ENCODE assay signal across 19 cellular contexts in genomic region chr1:211781260-211781659, GRCh38.
A peak's percentile ranks its signal among the peaks of the same experiment; 100 is the strongest.
DNase-seq lines count a peak whose midpoint lies in the region; ATAC-seq, FAIRE-seq and TF ChIP-seq lines count a peak whose summit lies in the region.
"Had no signal": no experiment of that assay in that cellular context is flagged by ENCODE, and none has a peak within 500 bp of the region (broad histone marks: within the 10 kb centered on the region; RNA-seq: fewer than 3 reads in every experiment).

No MANE protein-coding gene starts in this region.

- DNase-seq in D721Med (ENCODE audit: insufficient read length, low spot score) (no peak), GM19239 (ENCODE audit: insufficient read length, low spot score) (peak; percentile 2), medulla oblongata (ENCODE audit: extremely low spot score) (peak; percentile 43), activated T-cell treated with anti-CD3 and anti-CD28 coated beads for 4 hours (no peak), NCI-H446 (lab: John Stamatoyannopoulos, UW) (no peak)
- DNase-seq in stimulated activated naive B cell treated with anti-CD40 and anti-IgM and Interleukin-4, amounts not matched to agents 10 μg/mL and 1 μg/mL and 100 μg/mL, for 72 hours, result no peak
- no peak for DNase-seq in activated effector memory CD4-positive, alpha-beta T cell treated with anti-CD3 and anti-CD28 coated beads, Interleukin-2, amount 50 U/mL, for 16 hours
- DNase-seq: activated CD4-positive, CD25-positive, alpha-beta regulatory T cell; activated CD8-positive, alpha-beta T cell treated with anti-CD3 and anti-CD28 coated beads for 36 hours; activated naive CD4-positive, alpha-beta T cell treated with anti-CD3 and anti-CD28 coated beads, Interleukin-2, amount 10 ng/mL, durations not matched to agents 7 days and 5 days; activated T-cell treated with anti-CD3 and anti-CD28 coated beads, Interleukin-2, amount 50 U/mL, for 4 hours; endodermal cell; naive thymus-derived CD4-positive, alpha-beta T cell; NCI-H1105 treated with DMSO at 0.1 percent for 48 hours; pancreas had no signal

- FAIRE-seq in D721Med (lab: Jason Lieb, UNC) (peak; percentile 91), GM19239 (lab: Jason Lieb, UNC) (peak; percentile 89)
- FAIRE-seq: H54 had no signal

- no peak for TF ChIP-seq CTCF in D721Med (IDR thresholded peaks at IDR 0.05; ENCODE audit: insufficient read depth, missing control alignments)

- H3K27ac Mint-ChIP-seq in stimulated activated naive B cell treated with anti-CD40 and anti-IgM and Interleukin-4, amounts not matched to agents 10 μg/mL and 1 μg/mL and 100 μg/mL, for 72 hours, result no peak overlapping the region
- H3K27ac Mint-ChIP-seq: activated CD8-positive, alpha-beta T cell treated with anti-CD3 and anti-CD28 coated beads for 36 hours; activated naive CD4-positive, alpha-beta T cell treated with anti-CD3 and anti-CD28 coated beads, Interleukin-2, amount 10 ng/mL, durations not matched to agents 7 days and 5 days; CD14-positive monocyte; endodermal cell; naive thymus-derived CD4-positive, alpha-beta T cell had no signal

- H3K4me3 Mint-ChIP-seq in stimulated activated naive B cell treated with anti-CD40 and anti-IgM and Interleukin-4, amounts not matched to agents 10 μg/mL and 1 μg/mL and 100 μg/mL, for 72 hours, result no peak overlapping the region
- H3K4me3 Mint-ChIP-seq: activated CD8-positive, alpha-beta T cell treated with anti-CD3 and anti-CD28 coated beads for 36 hours; activated naive CD4-positive, alpha-beta T cell treated with anti-CD3 and anti-CD28 coated beads, Interleukin-2, amount 10 ng/mL, durations not matched to agents 7 days and 5 days; activated T-cell treated with anti-CD3 and anti-CD28 coated beads, Interleukin-2, amount 50 U/mL, for 4 hours; CD14-positive monocyte; endodermal cell; naive thymus-derived CD4-positive, alpha-beta T cell had no signal

- peak; percentile 55 for ATAC-seq in SK-N-SH treated with all-trans-retinoic acid at 6 μM for 48 hours
- ATAC-seq in stimulated activated naive B cell treated with anti-CD40 and anti-IgM and Interleukin-4, amounts not matched to agents 10 μg/mL and 1 μg/mL and 100 μg/mL, for 72 hours (replicated peaks), result no peak
- ATAC-seq: activated CD8-positive, alpha-beta T cell treated with anti-CD3 and anti-CD28 coated beads for 36 hours; activated T-cell treated with anti-CD3 and anti-CD28 coated beads, Interleukin-2, amount 50 U/mL, for 4 hours; naive thymus-derived CD4-positive, alpha-beta T cell; Panc1 had no signal

- H3K9me3 Mint-ChIP-seq in stimulated activated naive B cell treated with anti-CD40 and anti-IgM and Interleukin-4, amounts not matched to agents 10 μg/mL and 1 μg/mL and 100 μg/mL, for 72 hours, result no peaks in the 10 kb centered on the region
- H3K9me3 Mint-ChIP-seq: activated CD8-positive, alpha-beta T cell treated with anti-CD3 and anti-CD28 coated beads for 36 hours; activated naive CD4-positive, alpha-beta T cell treated with anti-CD3 and anti-CD28 coated beads, Interleukin-2, amount 10 ng/mL, durations not matched to agents 7 days and 5 days; activated T-cell treated with anti-CD3 and anti-CD28 coated beads, Interleukin-2, amount 50 U/mL, for 4 hours; CD14-positive monocyte; endodermal cell; naive thymus-derived CD4-positive, alpha-beta T cell had no signal

- no peaks in the 10 kb centered on the region for H3K27me3 Mint-ChIP-seq in stimulated activated naive B cell treated with anti-CD40 and anti-IgM and Interleukin-4, amounts not matched to agents 10 μg/mL and 1 μg/mL and 100 μg/mL, for 72 hours
- H3K27me3 Mint-ChIP-seq: activated CD8-positive, alpha-beta T cell treated with anti-CD3 and anti-CD28 coated beads for 36 hours; activated naive CD4-positive, alpha-beta T cell treated with anti-CD3 and anti-CD28 coated beads, Interleukin-2, amount 10 ng/mL, durations not matched to agents 7 days and 5 days; naive thymus-derived CD4-positive, alpha-beta T cell had no signal

- peaks cover 19 to 21% of the 10 kb centered on the region in 2 donors for H3K36me3 Mint-ChIP-seq in stimulated activated naive B cell treated with anti-CD40 and anti-IgM and Interleukin-4, amounts not matched to agents 10 μg/mL and 1 μg/mL and 100 μg/mL, for 72 hours

- H3K4me1 Mint-ChIP-seq in stimulated activated naive B cell treated with anti-CD40 and anti-IgM and Interleukin-4, amounts not matched to agents 10 μg/mL and 1 μg/mL and 100 μg/mL, for 72 hours, result peaks cover 0 to 6% of the 10 kb centered on the region in 2 donors
- H3K4me1 Mint-ChIP-seq: CD14-positive monocyte, endodermal cell had no signal

TF ChIP-seq in SK-N-SH treated with all-trans-retinoic acid at 6 μM for 48 hours, 23 proteins besides CTCF, POLR2A, EP300 and RAD21:
- no peak for TF ChIP-seq PATZ1 (CRISPR knock-in tag; IDR thresholded peaks at IDR 0.05; ENCODE audit: borderline replicate concordance)
- no peak for TF ChIP-seq RARB (CRISPR knock-in tag; IDR thresholded peaks at IDR 0.05)
- TF ChIP-seq ZFP30 (CRISPR knock-in tag; IDR thresholded peaks at IDR 0.05), result no peak
- TF ChIP-seq GLIS3 (CRISPR knock-in tag; IDR thresholded peaks at IDR 0.05), result no peak
- TF ChIP-seq CREB5 (CRISPR knock-in tag; IDR thresholded peaks at IDR 0.05; ENCODE audit: low read depth), result no peak
- no peak for TF ChIP-seq ESRRG (CRISPR knock-in tag; IDR thresholded peaks at IDR 0.05)

Comparison
In these comparisons a context has a peak if more than half of its experiments do, and no peak if none do; other contexts are left out.
1. DNase-seq: peak in GM19239 (single experiment) and medulla oblongata (single experiment); none in D721Med (single experiment), activated T-cell treated with anti-CD3 and anti-CD28 coated beads for 4 hours (single experiment), stimulated activated naive B cell treated with anti-CD40 and anti-IgM and Interleukin-4, amounts not matched to agents 10 μg/mL and 1 μg/mL and 100 μg/mL, for 72 hours (single experiment), NCI-H446 (0 of 2) and activated effector memory CD4-positive, alpha-beta T cell treated with anti-CD3 and anti-CD28 coated beads, Interleukin-2, amount 50 U/mL, for 16 hours (single experiment).